ENCODE assay signal across 8 cellular contexts in the genomic region with DNA sequence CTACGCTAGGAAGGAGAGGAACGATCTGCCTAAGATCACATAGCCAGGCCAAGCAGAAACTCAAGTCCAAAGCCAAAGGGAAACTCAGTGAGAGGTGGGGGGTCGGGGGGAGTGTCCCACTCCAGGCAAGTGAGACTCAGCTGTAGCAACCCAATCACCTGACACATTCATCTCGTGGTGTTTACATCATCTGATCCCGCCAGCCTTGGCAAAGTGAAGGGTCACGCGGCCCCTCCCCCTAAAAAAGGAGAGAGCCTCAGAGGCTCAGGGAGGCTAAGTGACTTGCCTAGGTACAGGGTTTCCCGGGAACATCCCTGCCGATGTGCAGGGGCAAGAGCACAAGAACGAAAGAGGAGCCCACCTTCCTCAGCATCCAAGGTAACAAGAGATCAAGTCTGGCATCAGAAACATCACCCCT. TPM values are rescaled to one million over a fixed set of nuclear protein-coding genes. Genes with fewer than 3 reads are reported as not detected.
DNase-seq lines count a peak whose midpoint lies in the region; TF ChIP-seq lines count a peak whose summit lies in the region.

No MANE protein-coding gene starts in this region.

- DNase-seq in CD4-positive, alpha-beta memory T cell, result peak in 1 of 5 donors; percentile 76
- DNase-seq in Peyer's patch (no peak), erythroblast (lab: John Stamatoyannopoulos, UW) (peak; percentile 40 to 57), NOMO-1 treated with dmso at 0.1 percent for 144 hours (lab: John Stamatoyannopoulos, UW; ENCODE audit: unreplicated experiment) (no peak), Karpas-422 (no peak), DMS153 (lab: John Stamatoyannopoulos, UW) (no peak)
- no peak for DNase-seq in stimulated activated CD4-positive, alpha-beta T cell treated with anti-CD3 and anti-CD28 coated beads, Interleukin-1b, Interleukin-23, amount 100 ng/mL, for 48 hours

- no peaks in the 10 kb centered on the region for H3K9me3 Mint-ChIP-seq in CD4-positive, alpha-beta memory T cell

- no peaks in the 10 kb centered on the region for H3K9me3 ChIP-seq in CD4-positive, alpha-beta memory T cell (ENCODE audit: control insufficient read depth in 1 of 2, low read length in 2 of 2)
- H3K9me3 ChIP-seq in Peyer's patch (no peaks in the 10 kb centered on the region), neutrophil (no peaks in the 10 kb centered on the region), Karpas-422 (ENCODE audit: low read length) (no peaks in the 10 kb centered on the region)

- intact Hi-C loops in CD4-positive, alpha-beta memory T cell (cut with micrococcal nuclease), result loop anchor here (5.0 kb wide), 1 partner anchor 34 kb away; no protein-coding TSS in a partner anchor

- H3K79me2 ChIP-seq in Karpas-422 (ENCODE audit: low read length), result peaks cover 100% of the 10 kb centered on the region

- peak overlapping the region; percentile 57 to 93 (median 86) for H3K4me3 Mint-ChIP-seq in CD4-positive, alpha-beta memory T cell

- CTCF ChIA-PET in CD4-positive, alpha-beta memory T cell (lab: Charles Lee; ENCODE audit: partially characterized antibody), result interaction anchor here (0.7 to 3.4 kb wide), 4 partner anchors 34 to 104 kb away, joined by 3 to 19 read pairs (median 4); no protein-coding TSS in a partner anchor

- no peak overlapping the region for H3K9ac ChIP-seq in Karpas-422 (ENCODE audit: low read length)

- peak overlapping the region; percentile 92 to 100 (median 97) for H3K27ac Mint-ChIP-seq in CD4-positive, alpha-beta memory T cell

- TF ChIP-seq CTCF in Peyer's patch (IDR thresholded peaks at IDR 0.05), result no peak
- TF ChIP-seq CTCF in neutrophil (IDR thresholded peaks at IDR 0.05), result no peak

- TF ChIP-seq POLR2A in Peyer's patch (IDR thresholded peaks at IDR 0.05), result no peak
- no peak for TF ChIP-seq POLR2A in erythroblast (IDR thresholded peaks at IDR 0.05; ENCODE audit: low read length)

- peaks cover 80 to 100% (median 91%) of the 10 kb centered on the region in 4 donors for H3K4me1 Mint-ChIP-seq in CD4-positive, alpha-beta memory T cell

- H3K4me3 ChIP-seq in CD4-positive, alpha-beta memory T cell (ENCODE audit: low read length in 2 of 2), result peak overlapping the region in 1 of 2 donors; percentile 16
- H3K4me3 ChIP-seq in Peyer's patch (no peak overlapping the region), neutrophil (ENCODE audit: low read depth in 1 of 2, low read length in 1 of 2) (no peak overlapping the region), Karpas-422 (ENCODE audit: low read length) (no peak overlapping the region)

- peaks cover 9% of the 10 kb centered on the region for H3K36me3 ChIP-seq in CD4-positive, alpha-beta memory T cell (ENCODE audit: insufficient read depth, low read length)
- H3K36me3 ChIP-seq in Peyer's patch (no peaks in the 10 kb centered on the region), neutrophil (peaks cover 49% of the 10 kb centered on the region), Karpas-422 (ENCODE audit: insufficient read depth, low read length) (no peaks in the 10 kb centered on the region; the same call in 1 of the 2 replicates)

- peaks cover 26 to 59% of the 10 kb centered on the region in 2 donors for H3K36me3 Mint-ChIP-seq in CD4-positive, alpha-beta memory T cell

- no peaks in the 10 kb centered on the region for H3K27me3 Mint-ChIP-seq in CD4-positive, alpha-beta memory T cell

- peak overlapping the region; percentile 91 for H3K27ac ChIP-seq in CD4-positive, alpha-beta memory T cell (ENCODE audit: low read depth, low read length)
- H3K27ac ChIP-seq in Peyer's patch, result peak overlapping the region; percentile 67 to 100 (median 98)
- peak overlapping the region; percentile 99 for H3K27ac ChIP-seq in neutrophil
- H3K27ac ChIP-seq in Karpas-422 (ENCODE audit: low read length), result no peak overlapping the region

- no peaks in the 10 kb centered on the region for H3K9me2 ChIP-seq in Karpas-422 (replicated peaks; ENCODE audit: insufficient read depth, low read length)

- H4K20me1 ChIP-seq in Karpas-422 (ENCODE audit: insufficient read depth, low read depth, low read length), result peaks cover 13% of the 10 kb centered on the region

- H3K4me2 ChIP-seq in Karpas-422 (ENCODE audit: low read depth, low read length, poor library complexity, severe bottlenecking), result no peak overlapping the region

- POLR2A ChIA-PET in CD4-positive, alpha-beta memory T cell (lab: Charles Lee; ENCODE audit: partially characterized antibody), result interaction anchor here (0.8 to 59.9 kb wide), 4 partner anchors 6 to 103 kb away, joined by 3 to 2535 read pairs (median 1270); partner anchors contain the start of gene MYH9

- H2AFZ ChIP-seq in Karpas-422 (ENCODE audit: low read length), result no peak overlapping the region

- H3K27me3 ChIP-seq in CD4-positive, alpha-beta memory T cell (ENCODE audit: insufficient read depth, low read length), result no peaks in the 10 kb centered on the region
- H3K27me3 ChIP-seq in Peyer's patch (no peaks in the 10 kb centered on the region), neutrophil (no peaks in the 10 kb centered on the region), Karpas-422 (ENCODE audit: low read length) (no peaks in the 10 kb centered on the region)

- peaks cover 100% of the 10 kb centered on the region for H3K4me1 ChIP-seq in CD4-positive, alpha-beta memory T cell (ENCODE audit: insufficient read depth, low read length)
- H3K4me1 ChIP-seq in Peyer's patch (peaks cover 54 to 100% (median 86%) of the 10 kb centered on the region in 4 donors), neutrophil (ENCODE audit: control insufficient read depth in 1 of 2, insufficient read depth in 1 of 2, low read depth in 1 of 2, low read length in 1 of 2) (peaks cover 99 to 100% of the 10 kb centered on the region in 2 experiments), Karpas-422 (ENCODE audit: low read length) (peaks cover 95% of the 10 kb centered on the region)

RNA-seq across cellular contexts. Expression of gene MYH9, which starts 21.5 kb away (rescaled TPM):
- total RNA-seq in CD4-positive, alpha-beta memory T cell, result 100 to 1,000 TPM; 717 to 734 TPM
- 100 to 1,000 TPM in 1 of 2 donors, 10 to 100 TPM in 1; 17.3 to 476 TPM for polyA plus RNA-seq in CD4-positive, alpha-beta memory T cell
- 100 to 1,000 TPM; 337 to 553 (median 433) TPM for total RNA-seq in Peyer's patch
- 57.5 and 95.1 TPM in 2 replicates for total RNA-seq in Karpas-422 (2014; rRNA removed; shearing (Covaris generic); ENCODE audit: low replicate concordance)

Comparison
In these comparisons a context has a peak if more than half of its experiments do, and no peak if none do; other contexts are left out.
1. DNase-seq: peak in erythroblast (2 of 2); none in Peyer's patch (0 of 3), NOMO-1 treated with dmso at 0.1 percent for 144 hours (single experiment), Karpas-422 (single experiment), stimulated activated CD4-positive, alpha-beta T cell treated with anti-CD3 and anti-CD28 coated beads, Interleukin-1b, Interleukin-23, amount 100 ng/mL, for 48 hours (single experiment) and DMS153 (single experiment).